In genomic region chr2:172000696-172001361, GRCh38 we compare ENCODE assay signal across 9 cellular contexts. TPM values are rescaled to one million over a fixed set of nuclear protein-coding genes. Genes with fewer than 3 reads are reported as not detected.
DNase-seq lines count a peak whose midpoint lies in the region; ATAC-seq and TF ChIP-seq lines count a peak whose summit lies in the region.
"Had no signal": no experiment of that assay in that cellular context is flagged by ENCODE, and none has a peak within 500 bp of the region (broad histone marks: within the 10 kb centered on the region; RNA-seq: fewer than 3 reads in every experiment).

No MANE protein-coding gene starts in this region.

- ATAC-seq in stimulated activated naive B cell treated with anti-CD40 and anti-IgM and Interleukin-4, amounts not matched to agents 10 μg/mL and 1 μg/mL and 100 μg/mL, for 72 hours (replicated peaks), result no peak

- no peak overlapping the region for H3K27ac Mint-ChIP-seq in glutamatergic neuron (ENCODE audit: unreplicated experiment)
- peak overlapping the region; percentile 99 for H3K27ac Mint-ChIP-seq in stimulated activated naive B cell treated with anti-CD40 and anti-IgM and Interleukin-4, amounts not matched to agents 10 μg/mL and 1 μg/mL and 100 μg/mL, for 72 hours

- H3K36me3 Mint-ChIP-seq in glutamatergic neuron (ENCODE audit: unreplicated experiment), result no peaks in the 10 kb centered on the region
- peaks cover 2 to 10% of the 10 kb centered on the region in 2 donors for H3K36me3 Mint-ChIP-seq in stimulated activated naive B cell treated with anti-CD40 and anti-IgM and Interleukin-4, amounts not matched to agents 10 μg/mL and 1 μg/mL and 100 μg/mL, for 72 hours

- no peaks in the 10 kb centered on the region for H3K4me1 Mint-ChIP-seq in glutamatergic neuron (ENCODE audit: low read depth, unreplicated experiment)
- peaks cover 10 to 24% of the 10 kb centered on the region in 2 donors for H3K4me1 Mint-ChIP-seq in stimulated activated naive B cell treated with anti-CD40 and anti-IgM and Interleukin-4, amounts not matched to agents 10 μg/mL and 1 μg/mL and 100 μg/mL, for 72 hours

- H3K27ac ChIP-seq in VCaP, result peak overlapping the region; percentile 85

- H3K4me3 Mint-ChIP-seq in glutamatergic neuron (ENCODE audit: unreplicated experiment), result peak overlapping the region; percentile 91
- H3K4me3 Mint-ChIP-seq in stimulated activated naive B cell treated with anti-CD40 and anti-IgM and Interleukin-4, amounts not matched to agents 10 μg/mL and 1 μg/mL and 100 μg/mL, for 72 hours, result peak overlapping the region; percentile 94 to 96

- peak; percentile 60 for DNase-seq in activated CD8-positive, alpha-beta memory T cell treated with anti-CD3 and anti-CD28 coated beads for 24 hours
- no peak for DNase-seq in activated CD8-positive, alpha-beta memory T cell treated with anti-CD3 and anti-CD28 coated beads, Interleukin-2, amount 50 U/mL, for 4 hours
- DNase-seq in glutamatergic neuron (no peak), NCI-H2029 (lab: John Stamatoyannopoulos, UW) (no peak), Kasumi-1 (lab: John Stamatoyannopoulos, UW) (no peak), NCI-H146 (lab: John Stamatoyannopoulos, UW) (no peak)
- no peak for DNase-seq in stimulated activated naive B cell treated with anti-CD40 and anti-IgM and Interleukin-4, amounts not matched to agents 10 μg/mL and 1 μg/mL and 100 μg/mL, for 72 hours
- DNase-seq: retina had no signal

- peaks cover 1% of the 10 kb centered on the region for H3K27me3 Mint-ChIP-seq in glutamatergic neuron (ENCODE audit: unreplicated experiment)
- H3K27me3 Mint-ChIP-seq in stimulated activated naive B cell treated with anti-CD40 and anti-IgM and Interleukin-4, amounts not matched to agents 10 μg/mL and 1 μg/mL and 100 μg/mL, for 72 hours, result peaks cover 0 to 5% of the 10 kb centered on the region in 2 donors

- TF ChIP-seq CTCF in VCaP (conservative IDR thresholded peaks at IDR 0.05), result no peak
- no peak for TF ChIP-seq CTCF in glutamatergic neuron (IDR thresholded peaks at IDR 0.05; ENCODE audit: partially characterized antibody, unreplicated experiment)

- H3K9me3 Mint-ChIP-seq in glutamatergic neuron (ENCODE audit: unreplicated experiment), result no peaks in the 10 kb centered on the region
- H3K9me3 Mint-ChIP-seq in stimulated activated naive B cell treated with anti-CD40 and anti-IgM and Interleukin-4, amounts not matched to agents 10 μg/mL and 1 μg/mL and 100 μg/mL, for 72 hours, result no peaks in the 10 kb centered on the region

RNA-seq across cellular contexts. Expression of gene METAP1D, which starts 1.1 kb away (rescaled TPM):
- total RNA-seq in glutamatergic neuron (ENCODE audit: unreplicated experiment), result 5.1 TPM
